ENCODE assay signal across 1 cellular context in the genomic region with DNA sequence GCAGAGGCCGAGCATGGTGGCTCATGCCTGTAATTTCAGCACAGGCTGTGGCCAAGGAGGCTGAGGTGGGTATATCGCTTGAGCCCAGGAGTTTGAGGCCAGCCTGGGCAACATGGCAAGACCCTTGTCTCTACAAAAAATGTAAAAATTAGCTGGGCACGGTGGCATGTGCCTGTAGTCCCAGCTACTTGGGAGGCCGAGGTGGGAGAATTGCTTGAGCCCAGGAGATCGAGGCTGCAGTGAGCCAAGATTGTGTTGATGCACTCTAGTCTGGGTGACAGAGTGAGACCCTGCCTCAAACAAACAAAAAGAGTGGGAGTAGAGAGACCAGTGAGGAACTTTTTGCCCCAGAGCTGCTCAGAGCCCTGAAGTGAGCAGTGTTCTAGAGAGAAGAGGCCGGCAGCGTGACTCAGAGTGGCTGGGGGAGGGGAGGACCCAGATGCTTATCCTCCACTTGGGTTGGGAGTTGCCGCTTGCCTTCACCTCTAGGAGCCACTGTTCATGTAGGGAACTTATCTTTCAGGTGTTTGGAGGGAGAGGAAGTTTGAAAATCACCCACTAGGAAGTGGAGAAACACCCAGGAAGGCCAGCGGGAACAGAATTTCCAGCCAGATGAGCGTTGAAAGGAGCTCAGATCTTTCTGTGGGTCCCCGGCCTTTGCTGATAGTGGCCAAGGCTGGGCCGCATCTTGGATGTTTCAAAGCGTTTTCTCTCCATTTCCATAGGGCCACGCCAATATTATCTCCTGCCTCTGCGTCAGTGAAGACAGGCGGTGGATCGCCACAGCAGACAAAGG.
TF ChIP-seq lines count a peak whose summit lies in the region.

No MANE protein-coding gene starts in this region.

TF ChIP-seq in K562, 482 proteins besides CTCF, POLR2A, EP300 and RAD21 (continued from another document and continues in another):
- TF ChIP-seq, protein P1, sequence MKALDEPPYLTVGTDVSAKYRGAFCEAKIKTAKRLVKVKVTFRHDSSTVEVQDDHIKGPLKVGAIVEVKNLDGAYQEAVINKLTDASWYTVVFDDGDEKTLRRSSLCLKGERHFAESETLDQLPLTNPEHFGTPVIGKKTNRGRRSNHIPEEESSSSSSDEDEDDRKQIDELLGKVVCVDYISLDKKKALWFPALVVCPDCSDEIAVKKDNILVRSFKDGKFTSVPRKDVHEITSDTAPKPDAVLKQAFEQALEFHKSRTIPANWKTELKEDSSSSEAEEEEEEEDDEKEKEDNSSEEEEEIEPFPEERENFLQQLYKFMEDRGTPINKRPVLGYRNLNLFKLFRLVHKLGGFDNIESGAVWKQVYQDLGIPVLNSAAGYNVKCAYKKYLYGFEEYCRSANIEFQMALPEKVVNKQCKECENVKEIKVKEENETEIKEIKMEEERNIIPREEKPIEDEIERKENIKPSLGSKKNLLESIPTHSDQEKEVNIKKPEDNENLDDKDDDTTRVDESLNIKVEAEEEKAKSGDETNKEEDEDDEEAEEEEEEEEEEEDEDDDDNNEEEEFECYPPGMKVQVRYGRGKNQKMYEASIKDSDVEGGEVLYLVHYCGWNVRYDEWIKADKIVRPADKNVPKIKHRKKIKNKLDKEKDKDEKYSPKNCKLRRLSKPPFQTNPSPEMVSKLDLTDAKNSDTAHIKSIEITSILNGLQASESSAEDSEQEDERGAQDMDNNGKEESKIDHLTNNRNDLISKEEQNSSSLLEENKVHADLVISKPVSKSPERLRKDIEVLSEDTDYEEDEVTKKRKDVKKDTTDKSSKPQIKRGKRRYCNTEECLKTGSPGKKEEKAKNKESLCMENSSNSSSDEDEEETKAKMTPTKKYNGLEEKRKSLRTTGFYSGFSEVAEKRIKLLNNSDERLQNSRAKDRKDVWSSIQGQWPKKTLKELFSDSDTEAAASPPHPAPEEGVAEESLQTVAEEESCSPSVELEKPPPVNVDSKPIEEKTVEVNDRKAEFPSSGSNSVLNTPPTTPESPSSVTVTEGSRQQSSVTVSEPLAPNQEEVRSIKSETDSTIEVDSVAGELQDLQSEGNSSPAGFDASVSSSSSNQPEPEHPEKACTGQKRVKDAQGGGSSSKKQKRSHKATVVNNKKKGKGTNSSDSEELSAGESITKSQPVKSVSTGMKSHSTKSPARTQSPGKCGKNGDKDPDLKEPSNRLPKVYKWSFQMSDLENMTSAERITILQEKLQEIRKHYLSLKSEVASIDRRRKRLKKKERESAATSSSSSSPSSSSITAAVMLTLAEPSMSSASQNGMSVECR (CRISPR knock-in tag; IDR thresholded peaks at IDR 0.05): no peak
- TF ChIP-seq MAFK (IDR thresholded peaks at IDR 0.05; ENCODE audit: low read length): peak; percentile 48; the same call in 1 of the 2 replicates
- no peak for TF ChIP-seq KAT2B (IDR thresholded peaks at IDR 0.05; ENCODE audit: low read depth, low read length)
- no peak for TF ChIP-seq POLR2AphosphoS2 (IDR thresholded peaks at IDR 0.05; ENCODE audit: low read length)
- TF ChIP-seq NCOA2 (IDR thresholded peaks at IDR 0.05; ENCODE audit: partially characterized antibody in 2 of 2): no peak
- no peak for TF ChIP-seq CCNT2 (IDR thresholded peaks at IDR 0.05; ENCODE audit: borderline replicate concordance, extremely low read depth, insufficient read length, low read depth, low read length)
- TF ChIP-seq CBFA2T3 (IDR thresholded peaks at IDR 0.05): peak; percentile 59
- TF ChIP-seq, protein P2, sequence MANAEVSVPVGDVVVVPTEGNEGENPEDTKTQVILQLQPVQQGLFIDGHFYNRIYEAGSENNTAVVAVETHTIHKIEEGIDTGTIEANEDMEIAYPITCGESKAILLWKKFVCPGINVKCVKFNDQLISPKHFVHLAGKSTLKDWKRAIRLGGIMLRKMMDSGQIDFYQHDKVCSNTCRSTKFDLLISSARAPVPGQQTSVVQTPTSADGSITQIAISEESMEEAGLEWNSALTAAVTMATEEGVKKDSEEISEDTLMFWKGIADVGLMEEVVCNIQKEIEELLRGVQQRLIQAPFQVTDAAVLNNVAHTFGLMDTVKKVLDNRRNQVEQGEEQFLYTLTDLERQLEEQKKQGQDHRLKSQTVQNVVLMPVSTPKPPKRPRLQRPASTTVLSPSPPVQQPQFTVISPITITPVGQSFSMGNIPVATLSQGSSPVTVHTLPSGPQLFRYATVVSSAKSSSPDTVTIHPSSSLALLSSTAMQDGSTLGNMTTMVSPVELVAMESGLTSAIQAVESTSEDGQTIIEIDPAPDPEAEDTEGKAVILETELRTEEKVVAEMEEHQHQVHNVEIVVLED (CRISPR knock-in tag; IDR thresholded peaks at IDR 0.05): no peak
- TF ChIP-seq ZNF79 (CRISPR knock-in tag; IDR thresholded peaks at IDR 0.05; ENCODE audit: low read depth): no peak
- TF ChIP-seq CBX5 (IDR thresholded peaks at IDR 0.05; ENCODE audit: borderline replicate concordance, low read depth): no peak
- TF ChIP-seq ILF3 (IDR thresholded peaks at IDR 0.05; ENCODE audit: borderline replicate concordance): no peak
- TF ChIP-seq ELF2 (CRISPR knock-in tag; IDR thresholded peaks at IDR 0.05): no peak
- no peak for TF ChIP-seq ZNF717 (CRISPR knock-in tag; IDR thresholded peaks at IDR 0.05)
- TF ChIP-seq, protein P3, sequence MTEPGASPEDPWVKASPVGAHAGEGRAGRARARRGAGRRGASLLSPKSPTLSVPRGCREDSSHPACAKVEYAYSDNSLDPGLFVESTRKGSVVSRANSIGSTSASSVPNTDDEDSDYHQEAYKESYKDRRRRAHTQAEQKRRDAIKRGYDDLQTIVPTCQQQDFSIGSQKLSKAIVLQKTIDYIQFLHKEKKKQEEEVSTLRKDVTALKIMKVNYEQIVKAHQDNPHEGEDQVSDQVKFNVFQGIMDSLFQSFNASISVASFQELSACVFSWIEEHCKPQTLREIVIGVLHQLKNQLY (CRISPR knock-in tag; conservative IDR thresholded peaks at IDR 0.05): no peak
- TF ChIP-seq NCOR1 (IDR thresholded peaks at IDR 0.05): peak; percentile 69
- TF ChIP-seq JUND (IDR thresholded peaks at IDR 0.05; ENCODE audit: borderline replicate concordance, low read depth, low read length): peak; percentile 99
- TF ChIP-seq JUND (tag; IDR thresholded peaks at IDR 0.05; ENCODE audit: borderline replicate concordance, low read depth, low read length): peak; percentile 97
- peak; percentile 45 for TF ChIP-seq HDAC3 (IDR thresholded peaks at IDR 0.05; ENCODE audit: borderline replicate concordance, partially characterized antibody)
- TF ChIP-seq SIRT6 (IDR thresholded peaks at IDR 0.05; ENCODE audit: low read depth, low read length): no peak
- TF ChIP-seq FOXM1 (IDR thresholded peaks at IDR 0.05; ENCODE audit: low read depth): peak; percentile 54
- no peak for TF ChIP-seq FOXM1 (CRISPR knock-in tag; IDR thresholded peaks at IDR 0.05; ENCODE audit: low read depth)
- TF ChIP-seq SP1 (CRISPR knock-in tag; IDR thresholded peaks at IDR 0.05): peak; percentile 61
- TF ChIP-seq SMARCA4 (IDR thresholded peaks at IDR 0.05): peak; percentile 93
- no peak for TF ChIP-seq SIN3B (IDR thresholded peaks at IDR 0.05; ENCODE audit: low read depth)
- no peak for TF ChIP-seq NFE2L1 (tag; IDR thresholded peaks at IDR 0.05; ENCODE audit: borderline replicate concordance, low read depth)
- no peak; the same call in 1 of the 2 replicates for TF ChIP-seq TEAD4 (IDR thresholded peaks at IDR 0.05; ENCODE audit: low read length)
- TF ChIP-seq TEAD4 (CRISPR knock-in tag; IDR thresholded peaks at IDR 0.05; ENCODE audit: borderline replicate concordance): no peak
- peak; percentile 82 for TF ChIP-seq SPI1 (IDR thresholded peaks at IDR 0.05; ENCODE audit: borderline replicate concordance, low read depth, low read length)
- TF ChIP-seq, protein P4, sequence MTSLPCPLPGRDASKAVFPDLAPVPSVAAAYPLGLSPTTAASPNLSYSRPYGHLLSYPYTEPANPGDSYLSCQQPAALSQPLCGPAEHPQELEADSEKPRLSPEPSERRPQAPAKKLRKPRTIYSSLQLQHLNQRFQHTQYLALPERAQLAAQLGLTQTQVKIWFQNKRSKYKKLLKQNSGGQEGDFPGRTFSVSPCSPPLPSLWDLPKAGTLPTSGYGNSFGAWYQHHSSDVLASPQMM (CRISPR knock-in tag; IDR thresholded peaks at IDR 0.05): no peak
- TF ChIP-seq SMARCA5 (IDR thresholded peaks at IDR 0.05): no peak
- TF ChIP-seq, protein P5, sequence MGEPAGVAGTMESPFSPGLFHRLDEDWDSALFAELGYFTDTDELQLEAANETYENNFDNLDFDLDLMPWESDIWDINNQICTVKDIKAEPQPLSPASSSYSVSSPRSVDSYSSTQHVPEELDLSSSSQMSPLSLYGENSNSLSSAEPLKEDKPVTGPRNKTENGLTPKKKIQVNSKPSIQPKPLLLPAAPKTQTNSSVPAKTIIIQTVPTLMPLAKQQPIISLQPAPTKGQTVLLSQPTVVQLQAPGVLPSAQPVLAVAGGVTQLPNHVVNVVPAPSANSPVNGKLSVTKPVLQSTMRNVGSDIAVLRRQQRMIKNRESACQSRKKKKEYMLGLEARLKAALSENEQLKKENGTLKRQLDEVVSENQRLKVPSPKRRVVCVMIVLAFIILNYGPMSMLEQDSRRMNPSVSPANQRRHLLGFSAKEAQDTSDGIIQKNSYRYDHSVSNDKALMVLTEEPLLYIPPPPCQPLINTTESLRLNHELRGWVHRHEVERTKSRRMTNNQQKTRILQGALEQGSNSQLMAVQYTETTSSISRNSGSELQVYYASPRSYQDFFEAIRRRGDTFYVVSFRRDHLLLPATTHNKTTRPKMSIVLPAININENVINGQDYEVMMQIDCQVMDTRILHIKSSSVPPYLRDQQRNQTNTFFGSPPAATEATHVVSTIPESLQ (CRISPR knock-in tag; IDR thresholded peaks at IDR 0.05): no peak
- no peak for TF ChIP-seq ZNF830 (CRISPR knock-in tag; IDR thresholded peaks at IDR 0.05)
- TF ChIP-seq HNRNPH1 (optimal IDR thresholded peaks at IDR 0.05; ENCODE audit: low read depth, low read length): no peak
- TF ChIP-seq NR1H2 (CRISPR knock-in tag; IDR thresholded peaks at IDR 0.05): no peak
- TF ChIP-seq SLC30A9 (CRISPR knock-in tag; IDR thresholded peaks at IDR 0.05): no peak
- TF ChIP-seq ZNF324 (CRISPR knock-in tag; IDR thresholded peaks at IDR 0.05): 0 out of 2 replicates have a peak, but pooled peaks have one; percentile 28
- TF ChIP-seq, protein P6, sequence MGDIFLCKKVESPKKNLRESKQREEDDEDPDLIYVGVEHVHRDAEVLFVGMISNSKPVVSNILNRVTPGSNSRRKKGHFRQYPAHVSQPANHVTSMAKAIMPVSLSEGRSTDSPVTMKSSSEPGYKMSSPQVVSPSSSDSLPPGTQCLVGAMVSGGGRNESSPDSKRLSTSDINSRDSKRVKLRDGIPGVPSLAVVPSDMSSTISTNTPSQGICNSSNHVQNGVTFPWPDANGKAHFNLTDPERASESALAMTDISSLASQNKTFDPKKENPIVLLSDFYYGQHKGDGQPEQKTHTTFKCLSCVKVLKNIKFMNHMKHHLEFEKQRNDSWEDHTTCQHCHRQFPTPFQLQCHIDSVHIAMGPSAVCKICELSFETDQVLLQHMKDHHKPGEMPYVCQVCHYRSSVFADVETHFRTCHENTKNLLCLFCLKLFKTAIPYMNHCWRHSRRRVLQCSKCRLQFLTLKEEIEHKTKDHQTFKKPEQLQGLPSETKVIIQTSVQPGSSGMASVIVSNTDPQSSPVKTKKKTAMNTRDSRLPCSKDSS (IDR thresholded peaks at IDR 0.05; ENCODE audit: low read depth, partially characterized antibody): no peak
- no peak for TF ChIP-seq FIP1L1 (IDR thresholded peaks at IDR 0.05; ENCODE audit: low read depth, low read length, poor library complexity, severe bottlenecking)
- no peak for TF ChIP-seq MED1 (CRISPR knock-in tag; IDR thresholded peaks at IDR 0.05; ENCODE audit: borderline replicate concordance)
- TF ChIP-seq HEY1 (CRISPR knock-in tag; IDR thresholded peaks at IDR 0.05; ENCODE audit: borderline replicate concordance): no peak
- TF ChIP-seq, protein P7, sequence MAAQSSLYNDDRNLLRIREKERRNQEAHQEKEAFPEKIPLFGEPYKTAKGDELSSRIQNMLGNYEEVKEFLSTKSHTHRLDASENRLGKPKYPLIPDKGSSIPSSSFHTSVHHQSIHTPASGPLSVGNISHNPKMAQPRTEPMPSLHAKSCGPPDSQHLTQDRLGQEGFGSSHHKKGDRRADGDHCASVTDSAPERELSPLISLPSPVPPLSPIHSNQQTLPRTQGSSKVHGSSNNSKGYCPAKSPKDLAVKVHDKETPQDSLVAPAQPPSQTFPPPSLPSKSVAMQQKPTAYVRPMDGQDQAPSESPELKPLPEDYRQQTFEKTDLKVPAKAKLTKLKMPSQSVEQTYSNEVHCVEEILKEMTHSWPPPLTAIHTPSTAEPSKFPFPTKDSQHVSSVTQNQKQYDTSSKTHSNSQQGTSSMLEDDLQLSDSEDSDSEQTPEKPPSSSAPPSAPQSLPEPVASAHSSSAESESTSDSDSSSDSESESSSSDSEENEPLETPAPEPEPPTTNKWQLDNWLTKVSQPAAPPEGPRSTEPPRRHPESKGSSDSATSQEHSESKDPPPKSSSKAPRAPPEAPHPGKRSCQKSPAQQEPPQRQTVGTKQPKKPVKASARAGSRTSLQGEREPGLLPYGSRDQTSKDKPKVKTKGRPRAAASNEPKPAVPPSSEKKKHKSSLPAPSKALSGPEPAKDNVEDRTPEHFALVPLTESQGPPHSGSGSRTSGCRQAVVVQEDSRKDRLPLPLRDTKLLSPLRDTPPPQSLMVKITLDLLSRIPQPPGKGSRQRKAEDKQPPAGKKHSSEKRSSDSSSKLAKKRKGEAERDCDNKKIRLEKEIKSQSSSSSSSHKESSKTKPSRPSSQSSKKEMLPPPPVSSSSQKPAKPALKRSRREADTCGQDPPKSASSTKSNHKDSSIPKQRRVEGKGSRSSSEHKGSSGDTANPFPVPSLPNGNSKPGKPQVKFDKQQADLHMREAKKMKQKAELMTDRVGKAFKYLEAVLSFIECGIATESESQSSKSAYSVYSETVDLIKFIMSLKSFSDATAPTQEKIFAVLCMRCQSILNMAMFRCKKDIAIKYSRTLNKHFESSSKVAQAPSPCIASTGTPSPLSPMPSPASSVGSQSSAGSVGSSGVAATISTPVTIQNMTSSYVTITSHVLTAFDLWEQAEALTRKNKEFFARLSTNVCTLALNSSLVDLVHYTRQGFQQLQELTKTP (IDR thresholded peaks at IDR 0.05; ENCODE audit: low read depth in 1 of 2, partially characterized antibody in 2 of 2): peak in 1 of 2 experiments; percentile 80
- TF ChIP-seq, protein P8, sequence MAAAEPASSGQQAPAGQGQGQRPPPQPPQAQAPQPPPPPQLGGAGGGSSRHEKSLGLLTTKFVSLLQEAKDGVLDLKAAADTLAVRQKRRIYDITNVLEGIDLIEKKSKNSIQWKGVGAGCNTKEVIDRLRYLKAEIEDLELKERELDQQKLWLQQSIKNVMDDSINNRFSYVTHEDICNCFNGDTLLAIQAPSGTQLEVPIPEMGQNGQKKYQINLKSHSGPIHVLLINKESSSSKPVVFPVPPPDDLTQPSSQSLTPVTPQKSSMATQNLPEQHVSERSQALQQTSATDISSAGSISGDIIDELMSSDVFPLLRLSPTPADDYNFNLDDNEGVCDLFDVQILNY (CRISPR knock-in tag; IDR thresholded peaks at IDR 0.05): no peak
- TF ChIP-seq TCF3 (CRISPR knock-in tag; IDR thresholded peaks at IDR 0.05): peak; percentile 41; the same call in 1 of the 2 replicates
- TF ChIP-seq U2AF2 (optimal IDR thresholded peaks at IDR 0.05; ENCODE audit: low read depth, low read length): no peak
- TF ChIP-seq HNRNPL (IDR thresholded peaks at IDR 0.05; ENCODE audit: low read depth, low read length): no peak
- TF ChIP-seq ZNF778 (CRISPR knock-in tag; IDR thresholded peaks at IDR 0.05): no peak
- peak; percentile 27; the same call in 1 of the 2 replicates for TF ChIP-seq KLF1 (tag; IDR thresholded peaks at IDR 0.05)
